In genomic region chr16:56423584-56424403, GRCh38 we compare ENCODE assay signal across 8 cellular contexts. TPM values are rescaled to one million over a fixed set of nuclear protein-coding genes. Genes with fewer than 3 reads are reported as not detected.
A peak's percentile ranks its signal among the peaks of the same experiment; 100 is the strongest.
DNase-seq lines count a peak whose midpoint lies in the region; ATAC-seq, FAIRE-seq and TF ChIP-seq lines count a peak whose summit lies in the region.

No MANE protein-coding gene starts in this region.

- no peak overlapping the region for H4K8ac ChIP-seq in neuronal stem cell (ENCODE audit: low read depth, low read length)

- dilution Hi-C loops in endothelial cell of umbilical vein (cut with MboI; ENCODE audit: extremely low pct_ligation_motif_present, low sequenced_read_pairs), result no loop called here

- H3K4me3 ChIP-seq in cardiac muscle cell (peak overlapping the region; percentile 94), endothelial cell of umbilical vein (replicated peaks in 1 of 3; ENCODE audit: insufficient read depth in 1 of 3, low read depth in 1 of 3, low read length in 3 of 3) (peak overlapping the region; percentile 54 to 87 (median 68)), neuronal stem cell (ENCODE audit: low read length in 2 of 2) (peak overlapping the region; percentile 78 to 99)

- H2AK5ac ChIP-seq in neuronal stem cell (ENCODE audit: low read depth, low read length), result no peak overlapping the region

- no peak overlapping the region for H3K23ac ChIP-seq in neuronal stem cell (ENCODE audit: low read depth, low read length, poor library complexity)

- no peak overlapping the region for H4K91ac ChIP-seq in neuronal stem cell (ENCODE audit: low read depth, low read length, poor library complexity)

- H3K4me2 ChIP-seq in endothelial cell of umbilical vein (ENCODE audit: insufficient read depth, low read length), result peak overlapping the region; percentile 97
- peak overlapping the region; percentile 51 for H3K4me2 ChIP-seq in neuronal stem cell (ENCODE audit: insufficient read depth, low read length, poor library complexity, severe bottlenecking)

- no peaks in the 10 kb centered on the region for H3K27me3 ChIP-seq in cardiac muscle cell
- H3K27me3 ChIP-seq in endothelial cell of umbilical vein (ENCODE audit: control insufficient read depth in 2 of 2, insufficient read depth in 2 of 2, low read length in 2 of 2), result no peaks in the 10 kb centered on the region
- H3K27me3 ChIP-seq in neuronal stem cell (ENCODE audit: control insufficient read depth in 3 of 3, insufficient read depth in 3 of 3, low read depth in 1 of 3, low read length in 3 of 3), result peaks cover 0 to 2% (median 0%) of the 10 kb centered on the region in 3 experiments

- H3K9me3 ChIP-seq in cardiac muscle cell (ENCODE audit: low read depth) (no peaks in the 10 kb centered on the region), endothelial cell of umbilical vein (replicated peaks; ENCODE audit: control insufficient read depth, insufficient read depth, low read length) (no peaks in the 10 kb centered on the region), neuronal stem cell (replicated peaks in 1 of 2; ENCODE audit: control insufficient read depth in 2 of 2, insufficient read depth in 1 of 2, low read depth in 1 of 2, low read length in 2 of 2) (no peaks in the 10 kb centered on the region)

- no peak overlapping the region for H2BK120ac ChIP-seq in neuronal stem cell (ENCODE audit: low read depth, low read length)

- no peak overlapping the region for H2BK5ac ChIP-seq in neuronal stem cell (ENCODE audit: low read length)

- DNase-seq in cardiac muscle cell (ENCODE audit: low read depth in 1 of 2, low spot score in 1 of 2), result no peak
- no peak for DNase-seq in Right ventricle myocardium superior
- DNase-seq in SIG-M5 treated with dmso at 0.1 percent for 504 hours (lab: John Stamatoyannopoulos, UW; ENCODE audit: unreplicated experiment), result peak; percentile 70
- DNase-seq in endothelial cell of umbilical vein (ENCODE audit: low read depth, low spot score), result peak; percentile 34
- no peak for DNase-seq in neuronal stem cell (ENCODE audit: low spot score)
- DNase-seq in T1000 (lab: John Stamatoyannopoulos, UW), result no peak
- no peak for DNase-seq in activated CD4-positive, alpha-beta T cell treated with anti-CD3 and anti-CD28 coated beads, Interleukin-2, amount 50 U/mL, for 48 hours

- no peaks in the 10 kb centered on the region for H3K9me1 ChIP-seq in endothelial cell of umbilical vein (replicated peaks; ENCODE audit: control insufficient read depth, extremely low read depth, insufficient read depth, low read length)

- no peak for TF ChIP-seq POLR2A in endothelial cell of umbilical vein (IDR thresholded peaks at IDR 0.05; ENCODE audit: low read depth, low read length)

- no peak for TF ChIP-seq CTCF in cardiac muscle cell (IDR thresholded peaks at IDR 0.05; ENCODE audit: low read depth, low read length)
- TF ChIP-seq CTCF in endothelial cell of umbilical vein (IDR thresholded peaks at IDR 0.05; ENCODE audit: extremely low read depth in 1 of 2, insufficient read depth in 1 of 2, low read depth in 1 of 2, low read length in 2 of 2), result no peak

- no peak overlapping the region for H2BK12ac ChIP-seq in neuronal stem cell (ENCODE audit: low read length)

- CTCF ChIA-PET in endothelial cell of umbilical vein (lab: Charles Lee), result interaction anchor here (1.2 kb wide), 1 partner anchor 278 kb away, joined by 4 read pairs; no protein-coding TSS in a partner anchor

- no peak overlapping the region for H3K4ac ChIP-seq in neuronal stem cell (ENCODE audit: low read length)

- peaks cover 10% of the 10 kb centered on the region for H3K4me1 ChIP-seq in cardiac muscle cell (ENCODE audit: low read depth)
- peaks cover 13% of the 10 kb centered on the region for H3K4me1 ChIP-seq in endothelial cell of umbilical vein (ENCODE audit: control insufficient read depth, extremely low read depth, insufficient read depth, low read length)
- peaks cover 2 to 6% of the 10 kb centered on the region in 2 donors for H3K4me1 ChIP-seq in neuronal stem cell (ENCODE audit: control insufficient read depth in 2 of 2, insufficient read depth in 1 of 2, low read depth in 1 of 2, low read length in 2 of 2)

- H3K9ac ChIP-seq in endothelial cell of umbilical vein (replicated peaks; ENCODE audit: extremely low read depth, insufficient read depth, low read length) (peak overlapping the region; percentile 75), neuronal stem cell (ENCODE audit: low read depth, low read length, poor library complexity) (no peak overlapping the region)

- H3K18ac ChIP-seq in neuronal stem cell (ENCODE audit: low read length), result no peak overlapping the region

- H3K36me3 ChIP-seq in cardiac muscle cell, result no peaks in the 10 kb centered on the region
- no peaks in the 10 kb centered on the region for H3K36me3 ChIP-seq in endothelial cell of umbilical vein (ENCODE audit: control insufficient read depth in 2 of 2, extremely low read depth in 1 of 2, insufficient read depth in 2 of 2, low read length in 2 of 2)
- peaks cover under 1 to 8% of the 10 kb centered on the region in 2 donors for H3K36me3 ChIP-seq in neuronal stem cell (replicated peaks in 1 of 2; ENCODE audit: control insufficient read depth in 2 of 2, insufficient read depth in 2 of 2, low read length in 2 of 2)

- FAIRE-seq in endothelial cell of umbilical vein (lab: Jason Lieb, UNC), result peak; percentile 90

- WGBS in neuronal stem cell (ENCODE audit: extremely low coverage in 2 of 2, insufficient read length in 2 of 2, insufficient replicate concordance in 1 of 2), 2 donors, result no CpG with 5 or more reads among the region's 7 CpGs

- no TSS peak for BruUV-seq in endothelial cell of umbilical vein (replicated peaks; lab: Mats Ljungman, UMichigan)

- H3K79me1 ChIP-seq in neuronal stem cell (ENCODE audit: low read depth, low read length), result no peaks in the 10 kb centered on the region

- H2AFZ ChIP-seq in endothelial cell of umbilical vein (ENCODE audit: low read depth, low read length), result peak overlapping the region; percentile 52
- H2AFZ ChIP-seq in neuronal stem cell (ENCODE audit: low read length), result no peak overlapping the region

- H3K79me2 ChIP-seq in endothelial cell of umbilical vein (ENCODE audit: control insufficient read depth, insufficient read depth, low read length), result peaks cover 56% of the 10 kb centered on the region

- peaks cover 2% of the 10 kb centered on the region for H4K20me1 ChIP-seq in endothelial cell of umbilical vein (replicated peaks; ENCODE audit: control insufficient read depth, extremely low read depth, insufficient read depth, low read length)

- POLR2A ChIA-PET in endothelial cell of umbilical vein (lab: Charles Lee), result no interaction called here

- H2BK15ac ChIP-seq in neuronal stem cell (ENCODE audit: low read length), result no peak overlapping the region

- no peak overlapping the region for H3K14ac ChIP-seq in neuronal stem cell (ENCODE audit: low read length)

- no peak for ATAC-seq in Right ventricle myocardium superior (ENCODE audit: poor library complexity)
- no peak for ATAC-seq in GM21390 (IDR thresholded peaks at IDR 0.05; ENCODE audit: unreplicated experiment)

- peak overlapping the region; percentile 91 for H3K27ac ChIP-seq in cardiac muscle cell
- no peak overlapping the region for H3K27ac ChIP-seq in endothelial cell of umbilical vein (ENCODE audit: insufficient read depth, low read depth, low read length)
- no peak overlapping the region for H3K27ac ChIP-seq in neuronal stem cell (replicated peaks; ENCODE audit: low read length)

- intact Hi-C loops in Right ventricle myocardium superior (cut with DNase I), result no loop called here
- intact Hi-C loops in endothelial cell of umbilical vein (cut with micrococcal nuclease), result no loop called here

TF ChIP-seq in endothelial cell of umbilical vein, 7 proteins besides CTCF, POLR2A, EP300 and RAD21 (continues in another document):
- no peak for TF ChIP-seq MYC (IDR thresholded peaks at IDR 0.05; ENCODE audit: low read depth, low read length)

RNA-seq across cellular contexts. Expression of gene AMFR, which starts 1.6 kb away (rescaled TPM):
- total RNA-seq in cardiac muscle cell (152 and 157 TPM in 2 replicates), Right ventricle myocardium superior (63.0 TPM), endothelial cell of umbilical vein (66.5 and 77.4 TPM in 2 replicates)
- polyA plus RNA-seq in cardiac muscle cell (52.7 and 65.3 TPM in 2 replicates), endothelial cell of umbilical vein (71.7 and 75.4 TPM in 2 replicates)
- 55.7 and 62.1 TPM in 2 replicates for polyA plus RNA-seq in endothelial cell of umbilical vein (2011; cell fraction: cytosol; rRNA removed)
- polyA plus RNA-seq in endothelial cell of umbilical vein (2011; cell fraction: nucleus; rRNA removed), result 55.2 and 63.1 TPM in 2 replicates
- polyA plus RNA-seq in endothelial cell of umbilical vein (2012), result 74.6 and 96.1 TPM in 2 replicates
- polyA minus RNA-seq in endothelial cell of umbilical vein, result 226 and 271 TPM in 2 replicates
- polyA minus RNA-seq in endothelial cell of umbilical vein (2011; cell fraction: cytosol; rRNA and poly(A)+ RNA removed), result 67.0 TPM
- polyA minus RNA-seq in endothelial cell of umbilical vein (2011; cell fraction: nucleus; rRNA and poly(A)+ RNA removed), result 67.5 and 90.1 TPM in 2 replicates
- polyA plus RNA-seq in neuronal stem cell (2013, experiment 1 of 2), result 25.0 TPM
- polyA plus RNA-seq in neuronal stem cell (2013, experiment 2 of 2), result 25.1 TPM

RNA-seq across cellular contexts. Expression of gene NUDT21, which starts 27.3 kb away (rescaled TPM):
- total RNA-seq in cardiac muscle cell, result 59.3 and 79.9 TPM in 2 replicates
- 47.4 and 68.7 TPM in 2 replicates for polyA plus RNA-seq in cardiac muscle cell
- total RNA-seq in Right ventricle myocardium superior, result 56.2 TPM
- 155 and 158 TPM in 2 replicates for total RNA-seq in endothelial cell of umbilical vein
- 48.2 and 56.4 TPM in 2 replicates for polyA plus RNA-seq in endothelial cell of umbilical vein
- polyA plus RNA-seq in endothelial cell of umbilical vein (2011; cell fraction: cytosol; rRNA removed), result 63.1 and 71.1 TPM in 2 replicates
- polyA plus RNA-seq in endothelial cell of umbilical vein (2011; cell fraction: nucleus; rRNA removed), result 40.0 and 43.5 TPM in 2 replicates
- polyA plus RNA-seq in endothelial cell of umbilical vein (2012), result 110 and 149 TPM in 2 replicates
- polyA minus RNA-seq in endothelial cell of umbilical vein, result 94.2 and 106 TPM in 2 replicates
- 82.9 TPM for polyA minus RNA-seq in endothelial cell of umbilical vein (2011; cell fraction: cytosol; rRNA and poly(A)+ RNA removed)
- polyA minus RNA-seq in endothelial cell of umbilical vein (2011; cell fraction: nucleus; rRNA and poly(A)+ RNA removed), result 45.8 and 50.7 TPM in 2 replicates
- polyA plus RNA-seq in neuronal stem cell (2013, experiment 1 of 2), result 108 TPM
- 111 TPM for polyA plus RNA-seq in neuronal stem cell (2013, experiment 2 of 2)

RNA-seq across cellular contexts. Expression of gene OGFOD1, which starts 27.6 kb away (rescaled TPM):
- total RNA-seq in cardiac muscle cell (32.0 and 65.5 TPM in 2 replicates), Right ventricle myocardium superior (25.7 TPM), endothelial cell of umbilical vein (52.3 and 54.8 TPM in 2 replicates)
- polyA plus RNA-seq in cardiac muscle cell (49.4 and 54.9 TPM in 2 replicates), endothelial cell of umbilical vein (16.5 and 26.6 TPM in 2 replicates)
- polyA plus RNA-seq in endothelial cell of umbilical vein (2011; cell fraction: cytosol; rRNA removed), result 31.0 and 40.1 TPM in 2 replicates
- 21.6 and 28.6 TPM in 2 replicates for polyA plus RNA-seq in endothelial cell of umbilical vein (2011; cell fraction: nucleus; rRNA removed)
- 71.1 and 84.9 TPM in 2 replicates for polyA plus RNA-seq in endothelial cell of umbilical vein (2012)
- polyA minus RNA-seq in endothelial cell of umbilical vein, result 32.9 and 47.5 TPM in 2 replicates
- polyA minus RNA-seq in endothelial cell of umbilical vein (2011; cell fraction: cytosol; rRNA and poly(A)+ RNA removed), result 23.4 TPM
- 13.9 and 26.3 TPM in 2 replicates for polyA minus RNA-seq in endothelial cell of umbilical vein (2011; cell fraction: nucleus; rRNA and poly(A)+ RNA removed)
- polyA plus RNA-seq in neuronal stem cell (2013, experiment 1 of 2), result 29.3 TPM
- 30.5 TPM for polyA plus RNA-seq in neuronal stem cell (2013, experiment 2 of 2)

Comparison
In these comparisons a context has a peak if more than half of its experiments do, and no peak if none do; other contexts are left out.
1. DNase-seq: peak in SIG-M5 treated with dmso at 0.1 percent for 504 hours (single experiment) and endothelial cell of umbilical vein (single experiment); none in cardiac muscle cell (0 of 2), Right ventricle myocardium superior (single experiment), neuronal stem cell (single experiment), T1000 (single experiment) and activated CD4-positive, alpha-beta T cell treated with anti-CD3 and anti-CD28 coated beads, Interleukin-2, amount 50 U/mL, for 48 hours (0 of 2).
2. Peak in every context shown above with its lines, with median percentiles within 50 percentile points of each other: H3K4me3 ChIP-seq.